In genomic region chr19:754530-754929, GRCh38 we compare ENCODE assay signal across 26 cellular contexts. TPM values are rescaled to one million over a fixed set of nuclear protein-coding genes. Genes with fewer than 3 reads are reported as not detected.
"Had no signal": no experiment of that assay in that cellular context is flagged by ENCODE, and none has a peak within 500 bp of the region (broad histone marks: within the 10 kb centered on the region; RNA-seq: fewer than 3 reads in every experiment).

No MANE protein-coding gene starts in this region.

- H3K4me3 ChIP-seq: body of pancreas, cardiac muscle cell, left lung, lung, spleen, thoracic aorta, upper lobe of left lung had no signal

- H3K4me1 ChIP-seq: parathyroid adenoma had no signal

- H3K4me1 Mint-ChIP-seq: activated B cell treated with CpG ODN at 0.5 μM for 24 hours; activated CD8-positive, alpha-beta memory T cell treated with anti-CD3 and anti-CD28 coated beads, Interleukin-2, amount 10 ng/mL, durations not matched to agents 7 days and 5 days; activated naive CD8-positive, alpha-beta T cell treated with anti-CD3 and anti-CD28 coated beads, Interleukin-2, amount 50 U/mL, for 24 hours; immature natural killer cell; natural killer cell had no signal

- H3K27me3 Mint-ChIP-seq: activated B cell treated with CpG ODN at 0.5 μM for 24 hours; activated CD4-positive, alpha-beta memory T cell treated with anti-CD3 and anti-CD28 coated beads for 36 hours; activated CD8-positive, alpha-beta memory T cell treated with anti-CD3 and anti-CD28 coated beads, Interleukin-2, amount 10 ng/mL, durations not matched to agents 7 days and 5 days had no signal

- H3K9ac ChIP-seq: parathyroid adenoma had no signal

- DNase-seq: activated B cell treated with CpG ODN at 0.5 μM for 24 hours; activated CD4-positive, alpha-beta memory T cell treated with anti-CD3 and anti-CD28 coated beads for 36 hours; activated CD4-positive, alpha-beta T cell treated with anti-CD3 and anti-CD28 coated beads for 48 hours; activated CD8-positive, alpha-beta memory T cell treated with anti-CD3 and anti-CD28 coated beads, Interleukin-2, amount 10 ng/mL, durations not matched to agents 7 days and 5 days; activated gamma-delta T cell; activated naive CD4-positive, alpha-beta T cell treated with anti-CD3 and anti-CD28 coated beads, Interleukin-2, amount 50 U/mL, for 16 hours; activated naive CD8-positive, alpha-beta T cell treated with anti-CD3 and anti-CD28 coated beads, Interleukin-2, amount 50 U/mL, for 24 hours; activated T-cell treated with anti-CD3 and anti-CD28 coated beads for 4 hours; body of pancreas; effector CD4-positive, alpha-beta T cell; foreskin melanocyte; immature natural killer cell; kidney glomerular epithelial cell; left lung; natural killer cell; spleen; stimulated activated CD4-positive, alpha-beta T cell treated with anti-CD3 and anti-CD28 coated beads, Interleukin-4, amount 100 ng/mL, for 1 hour; stimulated activated naive CD4-positive, alpha-beta T cell treated with Interleukin-2 at 50 U/mL for 16 hours had no signal

- ATAC-seq: activated CD8-positive, alpha-beta memory T cell treated with anti-CD3 and anti-CD28 coated beads, Interleukin-2, amount 10 ng/mL, durations not matched to agents 7 days and 5 days; activated naive CD8-positive, alpha-beta T cell treated with anti-CD3 and anti-CD28 coated beads, Interleukin-2, amount 50 U/mL, for 24 hours; body of pancreas; left lung; natural killer cell had no signal

- H3K9me3 ChIP-seq: body of pancreas, neutrophil had no signal

- H3K27ac ChIP-seq: body of pancreas, cardiac muscle cell, left lung, neutrophil, parathyroid adenoma, spleen, thoracic aorta had no signal

- H3K4me3 Mint-ChIP-seq: activated B cell treated with CpG ODN at 0.5 μM for 24 hours; activated CD4-positive, alpha-beta memory T cell treated with anti-CD3 and anti-CD28 coated beads for 36 hours; activated CD8-positive, alpha-beta memory T cell treated with anti-CD3 and anti-CD28 coated beads, Interleukin-2, amount 10 ng/mL, durations not matched to agents 7 days and 5 days; activated naive CD8-positive, alpha-beta T cell treated with anti-CD3 and anti-CD28 coated beads, Interleukin-2, amount 50 U/mL, for 24 hours; immature natural killer cell; natural killer cell; T-helper 1 cell treated with Interleukin-12 subunit alpha and Interleukin-12 subunit beta and Interleukin-4 antibody, amounts not matched to agents 30 μg/mL and 1 μg/mL, for 36 hours had no signal

- H3K36me3 ChIP-seq: cardiac muscle cell, neutrophil, spleen, thoracic aorta, upper lobe of left lung had no signal

- H3K27ac Mint-ChIP-seq: activated B cell treated with CpG ODN at 0.5 μM for 24 hours; activated CD4-positive, alpha-beta memory T cell treated with anti-CD3 and anti-CD28 coated beads for 36 hours; activated CD8-positive, alpha-beta memory T cell treated with anti-CD3 and anti-CD28 coated beads, Interleukin-2, amount 10 ng/mL, durations not matched to agents 7 days and 5 days; activated naive CD8-positive, alpha-beta T cell treated with anti-CD3 and anti-CD28 coated beads, Interleukin-2, amount 50 U/mL, for 24 hours; immature natural killer cell; natural killer cell; T-helper 1 cell treated with Interleukin-12 subunit alpha and Interleukin-12 subunit beta and Interleukin-4 antibody, amounts not matched to agents 30 μg/mL and 1 μg/mL, for 36 hours had no signal

- H3K36me3 Mint-ChIP-seq: activated CD8-positive, alpha-beta memory T cell treated with anti-CD3 and anti-CD28 coated beads, Interleukin-2, amount 10 ng/mL, durations not matched to agents 7 days and 5 days; immature natural killer cell; natural killer cell had no signal

- H3K27me3 ChIP-seq: cardiac muscle cell, upper lobe of left lung had no signal

RNA-seq across cellular contexts. Expression of gene MISP, which starts 3.6 kb away (rescaled TPM):
- total RNA-seq: activated B cell treated with CpG ODN at 0.5 μM for 24 hours; activated CD4-positive, alpha-beta memory T cell treated with anti-CD3 and anti-CD28 coated beads for 36 hours; activated CD8-positive, alpha-beta memory T cell treated with anti-CD3 and anti-CD28 coated beads, Interleukin-2, amount 10 ng/mL, durations not matched to agents 7 days and 5 days; natural killer cell; spleen had no signal

RNA-seq across cellular contexts. Expression of gene PALM, which starts 45.8 kb away (rescaled TPM):
- total RNA-seq: activated B cell treated with CpG ODN at 0.5 μM for 24 hours; activated CD8-positive, alpha-beta memory T cell treated with anti-CD3 and anti-CD28 coated beads, Interleukin-2, amount 10 ng/mL, durations not matched to agents 7 days and 5 days had no signal

RNA-seq across cellular contexts. Expression of gene PRSS57, which starts 59.3 kb away (rescaled TPM):
- total RNA-seq: activated B cell treated with CpG ODN at 0.5 μM for 24 hours; activated CD4-positive, alpha-beta memory T cell treated with anti-CD3 and anti-CD28 coated beads for 36 hours; body of pancreas; cardiac muscle cell; cerebellum; left lung; thoracic aorta had no signal
